ENCODE assay signal across 20 cellular contexts in the genomic region with DNA sequence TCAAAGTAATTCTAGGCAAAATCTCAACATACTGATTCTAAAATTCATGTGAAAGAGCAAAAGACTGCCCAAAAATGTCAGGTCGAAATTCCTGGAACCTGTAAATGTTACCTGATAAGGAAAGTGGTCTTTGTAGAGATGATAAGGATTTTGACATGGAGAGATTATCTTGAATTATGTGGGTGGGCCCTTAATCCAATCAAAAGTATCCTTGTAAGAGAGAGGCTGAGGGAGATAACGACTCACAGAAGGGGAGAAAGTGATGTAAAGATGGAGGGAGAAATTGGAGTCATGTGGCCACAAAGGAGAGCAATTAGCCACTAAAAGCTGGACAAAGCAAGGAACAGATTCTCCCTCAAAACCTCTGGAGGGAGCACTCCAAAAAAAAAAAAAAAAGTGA. TPM values are rescaled to one million over a fixed set of nuclear protein-coding genes. Genes with fewer than 3 reads are reported as not detected.
DNase-seq lines count a peak whose midpoint lies in the region; ATAC-seq, FAIRE-seq and TF ChIP-seq lines count a peak whose summit lies in the region.
"Had no signal": no experiment of that assay in that cellular context is flagged by ENCODE, and none has a peak within 500 bp of the region (broad histone marks: within the 10 kb centered on the region; RNA-seq: fewer than 3 reads in every experiment).

No MANE protein-coding gene starts in this region.

- no peak overlapping the region for H3K4me2 ChIP-seq in K562 (ENCODE audit: insufficient read depth, low read length)
- H3K4me2 ChIP-seq in mesendoderm (ENCODE audit: low read length), result no peak overlapping the region
- H3K4me2 ChIP-seq: A549 had no signal

- no peak overlapping the region for H2AK5ac ChIP-seq in mesendoderm (ENCODE audit: low read length)

- H2BK15ac ChIP-seq in mesendoderm (replicated peaks; ENCODE audit: low read depth), result no peak overlapping the region

- no peak overlapping the region for H3K4ac ChIP-seq in mesendoderm (ENCODE audit: low read depth, low read length)

- H3K18ac ChIP-seq in mesendoderm (ENCODE audit: low read length), result no peak overlapping the region

- no peak for TF ChIP-seq CTCF in A673 (conservative IDR thresholded peaks at IDR 0.05; ENCODE audit: low read depth, low read length)
- no peak for TF ChIP-seq CTCF in K562 (IDR thresholded peaks at IDR 0.05 in 2 of 3, conservative IDR thresholded peaks at IDR 0.05 in 1 of 3; ENCODE audit: insufficient read depth in 2 of 3, low read depth in 1 of 3, low read length in 3 of 3)
- TF ChIP-seq CTCF in suprapubic skin (IDR thresholded peaks at IDR 0.05), result no peak

- no peak overlapping the region for H3K23ac ChIP-seq in mesendoderm (ENCODE audit: low read length)

- H3K9ac ChIP-seq in K562 (ENCODE audit: insufficient read depth in 1 of 2, low read depth in 2 of 2, low read length in 2 of 2), result no peak overlapping the region
- H3K9ac ChIP-seq in mesendoderm (ENCODE audit: low read length), result no peak overlapping the region

- no peak overlapping the region for H2BK120ac ChIP-seq in mesendoderm (ENCODE audit: low read depth, low read length)

- H3K4me1 ChIP-seq in A673 (ENCODE audit: insufficient read depth, low read length, poor library complexity, severe bottlenecking), result no peaks in the 10 kb centered on the region
- no peaks in the 10 kb centered on the region for H3K4me1 ChIP-seq in K562 (replicated peaks in 1 of 2; ENCODE audit: control insufficient read depth in 2 of 2, insufficient read depth in 2 of 2, low read length in 2 of 2)
- H3K4me1 ChIP-seq in mesendoderm (ENCODE audit: control insufficient read depth, low read depth, low read length), result no peaks in the 10 kb centered on the region
- H3K4me1 ChIP-seq in suprapubic skin, result no peaks in the 10 kb centered on the region
- H3K4me1 ChIP-seq: A549, Caco-2, HAP-1 had no signal

- TF ChIP-seq POLR2A in K562 (conservative IDR thresholded peaks at IDR 0.05) (no peak), suprapubic skin (IDR thresholded peaks at IDR 0.05) (no peak)

- POLR2A ChIA-PET in A673 (lab: Charles Lee; ENCODE audit: low non-redundant PET) (no interaction called here), K562 (lab: Yijun Ruan, JAX) (interaction anchor here (0.5 to 0.7 kb wide), 3 partner anchors 10 to 148 kb away, joined by 3 to 4 read pairs (median 3); no protein-coding TSS in a partner anchor)

- no peak for TF ChIP-seq EP300 in K562 (IDR thresholded peaks at IDR 0.05; ENCODE audit: low read length)
- TF ChIP-seq EP300 in suprapubic skin (IDR thresholded peaks at IDR 0.05), result no peak

- DNase-seq in T-helper 1 cell (no peak), A673 (ENCODE audit: low spot score) (peak; percentile 4), K562 (ENCODE audit: extremely low read depth in 1 of 4, low spot score in 3 of 4) (peak in 1 of 4 experiments; percentile 20), mesendoderm (peak; percentile 57), suprapubic skin (ENCODE audit: low spot score in 2 of 2) (no peak), RCC 7860 (ENCODE audit: low spot score) (no peak)
- DNase-seq: 8988T; C1 segment of cervical spinal cord; Caco-2; CD8-positive, alpha-beta T cell; DMS153; DND-41; GOT3; HFFc6 had no signal

- H4K8ac ChIP-seq in mesendoderm (ENCODE audit: low read depth, low read length), result no peak overlapping the region

- peaks cover 51% of the 10 kb centered on the region for H3K36me3 Mint-ChIP-seq in T-helper 1 cell treated with Interleukin-12 subunit alpha and Interleukin-12 subunit beta and Interleukin-4 antibody, amounts not matched to agents 30 μg/mL and 1 μg/mL, for 36 hours (ENCODE audit: low read depth)

- no peak overlapping the region for H3K27ac ChIP-seq in A673 (ENCODE audit: low read depth, low read length, poor library complexity, severe bottlenecking)
- no peak overlapping the region for H3K27ac ChIP-seq in K562 (ENCODE audit: extremely low read depth, low read depth, low read length)
- no peak overlapping the region for H3K27ac ChIP-seq in mesendoderm (ENCODE audit: low read depth, low read length)
- H3K27ac ChIP-seq in suprapubic skin, result no peak overlapping the region
- H3K27ac ChIP-seq: A549 had no signal

- no peak overlapping the region for H3K56ac ChIP-seq in mesendoderm (ENCODE audit: low read length)

- H3K4me3 ChIP-seq in A673 (ENCODE audit: low read depth, low read length, poor library complexity, severe bottlenecking), result no peak overlapping the region
- H3K4me3 ChIP-seq in K562, result no peak overlapping the region
- H3K4me3 ChIP-seq in mesendoderm (ENCODE audit: low read length), result no peak overlapping the region
- H3K4me3 ChIP-seq in suprapubic skin, result no peak overlapping the region
- H3K4me3 ChIP-seq: A549, HAP-1 had no signal

- H3K79me2 ChIP-seq in K562 (ENCODE audit: control insufficient read depth, insufficient read depth, low read length) (no peaks in the 10 kb centered on the region), mesendoderm (ENCODE audit: control insufficient read depth, insufficient read depth, low read length) (no peaks in the 10 kb centered on the region)

- intact Hi-C loops in A673 (cut with micrococcal nuclease; ENCODE audit: unreplicated experiment) (no loop called here), K562 (cut with micrococcal nuclease) (no loop called here)

- no peaks in the 10 kb centered on the region for H3K9me1 ChIP-seq in K562 (ENCODE audit: control insufficient read depth, insufficient read depth, low read length)

- H3K27me3 ChIP-seq in A673 (replicated peaks; ENCODE audit: insufficient read depth, low read depth, low read length, poor library complexity) (no peaks in the 10 kb centered on the region), K562 (ENCODE audit: control insufficient read depth in 2 of 2, insufficient read depth in 2 of 2, low read length in 2 of 2) (no peaks in the 10 kb centered on the region), mesendoderm (ENCODE audit: insufficient read depth, low read length, poor library complexity) (no peaks in the 10 kb centered on the region), suprapubic skin (no peaks in the 10 kb centered on the region)

- H3K36me3 ChIP-seq in A673 (ENCODE audit: insufficient read depth, low read length, poor library complexity, severe bottlenecking), result peaks cover 67% of the 10 kb centered on the region
- peaks cover 87% of the 10 kb centered on the region for H3K36me3 ChIP-seq in K562 (ENCODE audit: control insufficient read depth, insufficient read depth, low read length)
- H3K36me3 ChIP-seq in mesendoderm (ENCODE audit: control insufficient read depth, insufficient read depth, low read length), result peaks cover 2% of the 10 kb centered on the region
- H3K36me3 ChIP-seq in suprapubic skin, result peaks cover 65% of the 10 kb centered on the region

- FAIRE-seq in K562 (lab: Jason Lieb, UNC) (no peak), RCC 7860 (lab: Jason Lieb, UNC) (no peak)
- FAIRE-seq: A549, G401.6, GM12892, H54 had no signal

- no peak overlapping the region for H3K4me3 Mint-ChIP-seq in T-helper 1 cell treated with Interleukin-12 subunit alpha and Interleukin-12 subunit beta and Interleukin-4 antibody, amounts not matched to agents 30 μg/mL and 1 μg/mL, for 36 hours
- H3K4me3 Mint-ChIP-seq: CD8-positive, alpha-beta T cell; HFFc6 had no signal

- H3K27ac Mint-ChIP-seq in T-helper 1 cell treated with Interleukin-12 subunit alpha and Interleukin-12 subunit beta and Interleukin-4 antibody, amounts not matched to agents 30 μg/mL and 1 μg/mL, for 36 hours, result peak overlapping the region; percentile 26
- H3K27ac Mint-ChIP-seq: CD8-positive, alpha-beta T cell; HFFc6 had no signal

- no peaks in the 10 kb centered on the region for H3K79me1 ChIP-seq in mesendoderm (ENCODE audit: low read length)

- no peaks in the 10 kb centered on the region for H3K9me3 Mint-ChIP-seq in T-helper 1 cell treated with Interleukin-12 subunit alpha and Interleukin-12 subunit beta and Interleukin-4 antibody, amounts not matched to agents 30 μg/mL and 1 μg/mL, for 36 hours
- H3K9me3 Mint-ChIP-seq: CD8-positive, alpha-beta T cell; HFFc6 had no signal

- CTCF ChIA-PET in A673 (lab: Charles Lee) (no interaction called here), K562 (lab: Yijun Ruan, JAX; ENCODE audit: low intra/inter-chr PET ratio) (no interaction called here)

- in situ Hi-C loops in K562 (cut with MboI), result no loop called here

- BruUV-seq in A673 (replicated peaks; lab: Mats Ljungman, UMichigan), result no TSS peak
- BruUV-seq in K562 (replicated peaks; lab: Mats Ljungman, UMichigan), result no TSS peak

- ATAC-seq in K562, result peak; percentile 40; the same call in 1 of the 3 replicates
- ATAC-seq: A549; CD8-positive, alpha-beta T cell had no signal

- no peaks in the 10 kb centered on the region for H3K27me3 Mint-ChIP-seq in T-helper 1 cell treated with Interleukin-12 subunit alpha and Interleukin-12 subunit beta and Interleukin-4 antibody, amounts not matched to agents 30 μg/mL and 1 μg/mL, for 36 hours (ENCODE audit: low read depth)

- H3K9me3 ChIP-seq in A673 (ENCODE audit: low read depth, low read length, poor library complexity, severe bottlenecking) (no peaks in the 10 kb centered on the region), K562 (replicated peaks; ENCODE audit: control insufficient read depth, insufficient read depth, low read depth, low read length) (no peaks in the 10 kb centered on the region), suprapubic skin (no peaks in the 10 kb centered on the region)
- H3K9me3 ChIP-seq: A549, Caco-2 had no signal

- H4K20me1 ChIP-seq in K562 (replicated peaks; ENCODE audit: control insufficient read depth, insufficient read depth, low read length), result no peaks in the 10 kb centered on the region

- 25% methylated on average over 2 of the region's 2 CpGs for WGBS in K562 (ENCODE audit: insufficient coverage, low coverage, missing lambda C conversion rate)
- no CpG with 5 or more reads among the region's 2 CpGs for WGBS in mesendoderm (ENCODE audit: extremely low coverage, insufficient coverage, low lambda C conversion rate)
- WGBS in suprapubic skin, result 87% methylated on average over 2 of the region's 2 CpGs

- H3K4me1 Mint-ChIP-seq in T-helper 1 cell treated with Interleukin-12 subunit alpha and Interleukin-12 subunit beta and Interleukin-4 antibody, amounts not matched to agents 30 μg/mL and 1 μg/mL, for 36 hours (ENCODE audit: low read depth), result peaks cover 12% of the 10 kb centered on the region

- TF ChIP-seq RAD21 in K562 (CRISPR knock-in tag; conservative IDR thresholded peaks at IDR 0.05 in 1 of 2, IDR thresholded peaks at IDR 0.05 in 1 of 2), result no peak

- H2BK5ac ChIP-seq in mesendoderm (ENCODE audit: low read length), result no peak overlapping the region

- no peak overlapping the region for H2AFZ ChIP-seq in K562 (ENCODE audit: low read depth, low read length)

- H4K5ac ChIP-seq in mesendoderm (ENCODE audit: low read length), result no peak overlapping the region

RNA-seq across cellular contexts. Expression of gene RRM1, which starts 20.5 kb away (rescaled TPM):
- total RNA-seq in A673 (2021), result 173 and 184 TPM in 2 replicates
- 108 and 123 TPM in 2 replicates for total RNA-seq in K562 (2011; cell fraction: chromatin; rRNA removed; ENCODE audit: low replicate concordance)
- 37.5 and 43.2 TPM in 2 replicates for total RNA-seq in K562 (2011; cell fraction: nucleolus; rRNA removed)
- total RNA-seq in K562 (2011; cell fraction: nucleoplasm; rRNA removed), result 55.1 and 58.4 TPM in 2 replicates
- total RNA-seq in K562 (2014; rRNA removed), result 118 and 134 TPM in 2 replicates
- 194 and 206 TPM in 2 replicates for total RNA-seq in K562 (2014; rRNA removed; fragmentation: Illumina TruSeq; extraction: Trizol)
- 156 and 163 TPM in 2 replicates for total RNA-seq in K562 (2015; rRNA removed; fragmentation: Illumina TruSeq; extraction: Trizol)
- 162 and 163 TPM in 2 replicates for total RNA-seq in K562 (2021)
- 174 and 202 TPM in 2 replicates for polyA plus RNA-seq in K562 (2011; rRNA removed)
- polyA plus RNA-seq in K562 (2011; cell fraction: cytosol; rRNA removed), result 113 and 123 TPM in 2 replicates
- 70.4 and 85.8 TPM in 2 replicates for polyA plus RNA-seq in K562 (2011; cell fraction: nucleus; rRNA removed)
- polyA plus RNA-seq in K562 (2012), result 137 and 156 TPM in 2 replicates
- polyA plus RNA-seq in K562 (2014; fragmentation: Illumina TruSeq; extraction: Trizol), result 142 and 178 TPM in 2 replicates
- polyA plus RNA-seq in K562 (2014; fragmentation: Nextera tagmentation; extraction: Ambion mirVana), result 100 to 1,000 TPM; 154 to 270 TPM
- polyA plus RNA-seq in K562 (2014; rRNA removed), result 106 and 113 TPM in 2 replicates
- polyA minus RNA-seq in K562 (2011; rRNA and poly(A)+ RNA removed), result 346 and 409 TPM in 2 replicates
- polyA minus RNA-seq in K562 (2011; cell fraction: cytosol; rRNA and poly(A)+ RNA removed), result 125 and 151 TPM in 2 replicates
- 39.0 and 62.2 TPM in 2 replicates for polyA minus RNA-seq in K562 (2011; cell fraction: nucleus; rRNA and poly(A)+ RNA removed)
- 76.0 TPM for polyA plus RNA-seq in mesendoderm (2013, experiment 1 of 2)
- 75.9 TPM for polyA plus RNA-seq in mesendoderm (2013, experiment 2 of 2)
- 100 to 1,000 TPM in 1 of 4 donors, 10 to 100 TPM in 3; 70.4 to 145 (median 80.0) TPM for total RNA-seq in suprapubic skin

Comparison
In these comparisons a context has a peak if more than half of its experiments do, and no peak if none do; other contexts are left out.
1. DNase-seq: peak in A673 (single experiment) and mesendoderm (single experiment); none in T-helper 1 cell (0 of 5), suprapubic skin (0 of 2) and RCC 7860 (single experiment).